ENCODE assay signal across 1 cellular context in the genomic region with DNA sequence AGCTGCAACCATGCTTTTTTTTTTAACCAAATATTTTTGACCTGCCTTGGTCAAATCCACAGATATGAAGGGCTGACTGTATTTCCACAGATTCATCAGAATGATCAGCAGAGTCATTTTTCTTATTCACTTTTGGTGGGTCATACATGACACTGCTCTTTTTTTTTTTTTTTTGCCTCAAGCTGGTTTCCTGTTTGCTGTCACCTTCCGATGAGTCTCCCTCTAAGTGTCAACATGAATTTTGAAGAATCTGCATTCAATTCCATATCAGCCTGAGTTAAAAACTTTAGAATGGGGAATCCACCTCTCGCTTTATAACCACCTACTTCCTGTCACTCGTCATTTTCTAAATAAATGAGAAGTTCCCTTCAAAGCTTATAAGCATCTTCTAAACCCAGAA.
TF ChIP-seq lines count a peak whose summit lies in the region.

No MANE protein-coding gene starts in this region.

TF ChIP-seq in K562, 482 proteins besides CTCF, POLR2A, EP300 and RAD21 (continued from another document):
- no peak for TF ChIP-seq CUX1 (CRISPR knock-in tag; IDR thresholded peaks at IDR 0.05)
- peak; percentile 18; the same call in 1 of the 2 replicates for TF ChIP-seq MAFK (IDR thresholded peaks at IDR 0.05; ENCODE audit: low read length)
- TF ChIP-seq ETV1 (tag; conservative IDR thresholded peaks at IDR 0.05; ENCODE audit: low read depth), result no peak
- peak; percentile 45; the same call in 1 of the 2 replicates for TF ChIP-seq DPF2 (IDR thresholded peaks at IDR 0.05)
- TF ChIP-seq FOSL1 (tag; conservative IDR thresholded peaks at IDR 0.05), result peak; percentile 33; the same call in 1 of the 2 replicates
- TF ChIP-seq NFYB (IDR thresholded peaks at IDR 0.05; ENCODE audit: extremely low read depth, insufficient read length), result no peak
- peak; percentile 21; the same call in 1 of the 2 replicates for TF ChIP-seq ATF3 (IDR thresholded peaks at IDR 0.05)
- TF ChIP-seq ATF3 (CRISPR knock-in tag; conservative IDR thresholded peaks at IDR 0.05), result no peak
- no peak for TF ChIP-seq POLR3A (IDR thresholded peaks at IDR 0.05; ENCODE audit: borderline replicate concordance, extremely low read depth, insufficient read depth, insufficient read length)
- no peak for TF ChIP-seq CBFA2T2 (conservative IDR thresholded peaks at IDR 0.05)
- TF ChIP-seq PTRF (tag; IDR thresholded peaks at IDR 0.05), result no peak
- peak; percentile 86 for TF ChIP-seq ZNF384 (IDR thresholded peaks at IDR 0.05; ENCODE audit: low read depth, low read length)
- TF ChIP-seq, protein P1, sequence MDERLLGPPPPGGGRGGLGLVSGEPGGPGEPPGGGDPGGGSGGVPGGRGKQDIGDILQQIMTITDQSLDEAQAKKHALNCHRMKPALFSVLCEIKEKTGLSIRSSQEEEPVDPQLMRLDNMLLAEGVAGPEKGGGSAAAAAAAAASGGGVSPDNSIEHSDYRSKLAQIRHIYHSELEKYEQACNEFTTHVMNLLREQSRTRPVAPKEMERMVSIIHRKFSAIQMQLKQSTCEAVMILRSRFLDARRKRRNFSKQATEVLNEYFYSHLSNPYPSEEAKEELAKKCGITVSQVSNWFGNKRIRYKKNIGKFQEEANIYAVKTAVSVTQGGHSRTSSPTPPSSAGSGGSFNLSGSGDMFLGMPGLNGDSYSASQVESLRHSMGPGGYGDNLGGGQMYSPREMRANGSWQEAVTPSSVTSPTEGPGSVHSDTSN (CRISPR knock-in tag; IDR thresholded peaks at IDR 0.05; ENCODE audit: low read depth), result no peak
- TF ChIP-seq, protein P1 (tag; conservative IDR thresholded peaks at IDR 0.05; ENCODE audit: low read depth), result peak; percentile 60
- TF ChIP-seq ZNF124 (CRISPR knock-in tag; IDR thresholded peaks at IDR 0.05), result no peak
- TF ChIP-seq MAFG (tag; conservative IDR thresholded peaks at IDR 0.05), result peak; percentile 76
- TF ChIP-seq BACH1 (tag; IDR thresholded peaks at IDR 0.05), result no peak
- peak; percentile 58; the same call in 1 of the 2 replicates for TF ChIP-seq C11orf30 (IDR thresholded peaks at IDR 0.05; ENCODE audit: low read depth)
- TF ChIP-seq ZBED1 (IDR thresholded peaks at IDR 0.05), result no peak
- peak; percentile 58 for TF ChIP-seq MEIS2 (IDR thresholded peaks at IDR 0.05; ENCODE audit: partially characterized antibody)
- TF ChIP-seq PKNOX1 (IDR thresholded peaks at IDR 0.05), result peak; percentile 35; the same call in 1 of the 2 replicates
- TF ChIP-seq ZNF316 (IDR thresholded peaks at IDR 0.05), result peak; percentile 74
- no peak for TF ChIP-seq CREM (IDR thresholded peaks at IDR 0.05; ENCODE audit: low read depth)
- TF ChIP-seq, protein P2, sequence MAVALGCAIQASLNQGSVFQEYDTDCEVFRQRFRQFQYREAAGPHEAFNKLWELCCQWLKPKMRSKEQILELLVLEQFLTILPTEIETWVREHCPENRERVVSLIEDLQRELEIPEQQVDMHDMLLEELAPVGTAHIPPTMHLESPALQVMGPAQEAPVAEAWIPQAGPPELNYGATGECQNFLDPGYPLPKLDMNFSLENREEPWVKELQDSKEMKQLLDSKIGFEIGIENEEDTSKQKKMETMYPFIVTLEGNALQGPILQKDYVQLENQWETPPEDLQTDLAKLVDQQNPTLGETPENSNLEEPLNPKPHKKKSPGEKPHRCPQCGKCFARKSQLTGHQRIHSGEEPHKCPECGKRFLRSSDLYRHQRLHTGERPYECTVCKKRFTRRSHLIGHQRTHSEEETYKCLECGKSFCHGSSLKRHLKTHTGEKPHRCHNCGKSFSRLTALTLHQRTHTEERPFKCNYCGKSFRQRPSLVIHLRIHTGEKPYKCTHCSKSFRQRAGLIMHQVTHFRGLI (CRISPR knock-in tag; IDR thresholded peaks at IDR 0.05), result no peak
